9 cellular contexts compared by ENCODE assay signal in genomic region chrX:119887721-119888425, GRCh38. TPM values are rescaled to one million over a fixed set of nuclear protein-coding genes. Genes with fewer than 3 reads are reported as not detected.
DNase-seq lines count a peak whose midpoint lies in the region; ATAC-seq and TF ChIP-seq lines count a peak whose summit lies in the region.
"Had no signal": no experiment of that assay in that cellular context is flagged by ENCODE, and none has a peak within 500 bp of the region (broad histone marks: within the 10 kb centered on the region; RNA-seq: fewer than 3 reads in every experiment).

No MANE protein-coding gene starts in this region.

- H3K27me3 Mint-ChIP-seq in activated T-cell treated with anti-CD3 and anti-CD28 coated beads, Interleukin-2, amount 50 U/mL, for 72 hours (ENCODE audit: low read depth): peaks cover under 1% of the 10 kb centered on the region
- H3K27me3 Mint-ChIP-seq in nephron progenitor cell (ENCODE audit: low read depth, poor library complexity): peaks cover 2% of the 10 kb centered on the region

- DNase-seq in GM13976 (ENCODE audit: low spot score) (peak; percentile 65), fibroblast of mammary gland (ENCODE audit: low read depth) (peak; percentile 52), nephron progenitor cell (peak; percentile 75), upper lobe of right lung (peak; percentile 84)
- DNase-seq in activated T-cell treated with anti-CD3 and anti-CD28 coated beads, Interleukin-2, amount 50 U/mL, for 72 hours: peak; percentile 70 to 74

- H3K4me3 ChIP-seq in OCI-LY1 (ENCODE audit: low read depth, low read length, poor library complexity, severe bottlenecking) (peak overlapping the region; percentile 48), fibroblast of mammary gland (ENCODE audit: control insufficient read depth, low read depth, low read length) (peak overlapping the region; percentile 40), upper lobe of right lung (peak overlapping the region; percentile 30)

- intact Hi-C loops in upper lobe of right lung (cut with DNase I): no loop called here

- H3K36me3 Mint-ChIP-seq in activated T-cell treated with anti-CD3 and anti-CD28 coated beads, Interleukin-2, amount 50 U/mL, for 72 hours (ENCODE audit: insufficient read depth in 2 of 2): no peaks in the 10 kb centered on the region
- no peaks in the 10 kb centered on the region for H3K36me3 Mint-ChIP-seq in nephron progenitor cell (ENCODE audit: low read depth)

- in situ Hi-C loops in GM13976 (cut with MboI; ENCODE audit: low sequenced_read_pairs, unreplicated experiment): no loop called here

- peaks cover 6% of the 10 kb centered on the region for H3K4me1 Mint-ChIP-seq in activated T-cell treated with anti-CD3 and anti-CD28 coated beads, Interleukin-2, amount 50 U/mL, for 72 hours (ENCODE audit: low read depth)
- peaks cover 12% of the 10 kb centered on the region for H3K4me1 Mint-ChIP-seq in nephron progenitor cell

- no peak overlapping the region for H2AFZ ChIP-seq in OCI-LY1 (ENCODE audit: low read length)

- peaks cover 4% of the 10 kb centered on the region for H3K4me1 ChIP-seq in OCI-LY1 (ENCODE audit: insufficient read depth, low read length, severe bottlenecking)
- H3K4me1 ChIP-seq in upper lobe of right lung: no peaks in the 10 kb centered on the region

- H4K20me1 ChIP-seq in OCI-LY1 (ENCODE audit: insufficient read depth, low read length): no peaks in the 10 kb centered on the region

- H3K79me2 ChIP-seq in OCI-LY1 (ENCODE audit: insufficient read depth, low read length): no peaks in the 10 kb centered on the region

- H3F3A ChIP-seq in OCI-LY1 (ENCODE audit: insufficient read depth, low read length): no peaks in the 10 kb centered on the region

- no peaks in the 10 kb centered on the region for H3K9me3 ChIP-seq in OCI-LY1 (ENCODE audit: low read length)
- no peaks in the 10 kb centered on the region for H3K9me3 ChIP-seq in upper lobe of right lung

- ATAC-seq in HG03175 (IDR thresholded peaks at IDR 0.05; ENCODE audit: unreplicated experiment) (peak; percentile 87), upper lobe of right lung (peak; percentile 98), GM21390 (IDR thresholded peaks at IDR 0.05; ENCODE audit: unreplicated experiment) (no peak)
- peak; percentile 89 to 90 for ATAC-seq in activated T-cell treated with anti-CD3 and anti-CD28 coated beads, Interleukin-2, amount 50 U/mL, for 72 hours (replicated peaks in 1 of 2)

- peak overlapping the region; percentile 67 for H3K4me2 ChIP-seq in OCI-LY1 (ENCODE audit: low read length)

- H3K9me2 ChIP-seq in OCI-LY1 (ENCODE audit: low read depth, low read length): no peaks in the 10 kb centered on the region

- H3K27me3 ChIP-seq in OCI-LY1 (ENCODE audit: insufficient read depth, low read length) (no peaks in the 10 kb centered on the region), upper lobe of right lung (no peaks in the 10 kb centered on the region)

- H3K27ac ChIP-seq in OCI-LY1 (ENCODE audit: low read depth, low read length, poor library complexity, severe bottlenecking) (no peak overlapping the region), upper lobe of right lung (no peak overlapping the region)

- H3K27ac Mint-ChIP-seq in activated T-cell treated with anti-CD3 and anti-CD28 coated beads, Interleukin-2, amount 50 U/mL, for 72 hours: no peak overlapping the region
- no peak overlapping the region for H3K27ac Mint-ChIP-seq in nephron progenitor cell

- no peak overlapping the region for H3K9ac ChIP-seq in OCI-LY1 (ENCODE audit: low read length)

- H3K4me3 Mint-ChIP-seq in activated T-cell treated with anti-CD3 and anti-CD28 coated beads, Interleukin-2, amount 50 U/mL, for 72 hours: peak overlapping the region; percentile 34 to 56
- H3K4me3 Mint-ChIP-seq in nephron progenitor cell: peak overlapping the region; percentile 74

- H3K9me3 Mint-ChIP-seq in activated T-cell treated with anti-CD3 and anti-CD28 coated beads, Interleukin-2, amount 50 U/mL, for 72 hours: no peaks in the 10 kb centered on the region
- H3K9me3 Mint-ChIP-seq in nephron progenitor cell: peaks cover 42% of the 10 kb centered on the region

- TF ChIP-seq CTCF in GM13976 (IDR thresholded peaks at IDR 0.05; ENCODE audit: borderline replicate concordance, control extremely low read depth, extremely low read depth, insufficient read depth, missing control alignments) (peak; percentile 36), OCI-LY1 (IDR thresholded peaks at IDR 0.05; ENCODE audit: low read length) (peak; percentile 47), fibroblast of mammary gland (conservative IDR thresholded peaks at IDR 0.05; ENCODE audit: control insufficient read depth, insufficient read depth, low read depth, low read length) (peak; percentile 58), nephron progenitor cell (IDR thresholded peaks at IDR 0.05) (peak; percentile 42), upper lobe of right lung (IDR thresholded peaks at IDR 0.05) (peak; percentile 56)

- H3K36me3 ChIP-seq in OCI-LY1 (ENCODE audit: insufficient read depth, low read length): no peaks in the 10 kb centered on the region
- no peaks in the 10 kb centered on the region for H3K36me3 ChIP-seq in upper lobe of right lung

RNA-seq across cellular contexts. Expression of gene AKAP14, which starts 7.8 kb away (rescaled TPM):
- not detected for total RNA-seq in activated T-cell treated with anti-CD3 and anti-CD28 coated beads, Interleukin-2, amount 50 U/mL, for 72 hours
- total RNA-seq in upper lobe of right lung: not detected
- total RNA-seq: frontal cortex had no signal

RNA-seq across cellular contexts. Expression of gene NDUFA1, which starts 16.2 kb away (rescaled TPM):
- 10 to 100 TPM; 55.7 to 63.7 TPM for total RNA-seq in activated T-cell treated with anti-CD3 and anti-CD28 coated beads, Interleukin-2, amount 50 U/mL, for 72 hours
- total RNA-seq in upper lobe of right lung: 70.4 TPM

RNA-seq across cellular contexts. Expression of gene RNF113A, which starts 16.3 kb away (rescaled TPM):
- total RNA-seq in activated T-cell treated with anti-CD3 and anti-CD28 coated beads, Interleukin-2, amount 50 U/mL, for 72 hours: 10 to 100 TPM; 44.8 to 47.3 TPM
- total RNA-seq in upper lobe of right lung: 13.6 TPM

RNA-seq across cellular contexts. Expression of gene UPF3B, which starts 35.1 kb away (rescaled TPM):
- total RNA-seq in activated T-cell treated with anti-CD3 and anti-CD28 coated beads, Interleukin-2, amount 50 U/mL, for 72 hours: 10 to 100 TPM; 20.4 to 25.6 TPM
- total RNA-seq in upper lobe of right lung: 6.3 TPM

RNA-seq across cellular contexts. Expression of gene NKAP, which starts 55.7 kb away (rescaled TPM):
- total RNA-seq in activated T-cell treated with anti-CD3 and anti-CD28 coated beads, Interleukin-2, amount 50 U/mL, for 72 hours: 10 to 100 TPM; 17.7 to 19.0 TPM
- total RNA-seq in upper lobe of right lung: 7.8 TPM
